In genomic region chr17:32859857-32860525, GRCh38 we compare ENCODE assay signal across 23 cellular contexts. TPM values are rescaled to one million over a fixed set of nuclear protein-coding genes. Genes with fewer than 3 reads are reported as not detected.
DNase-seq lines count a peak whose midpoint lies in the region; ATAC-seq, FAIRE-seq and TF ChIP-seq lines count a peak whose summit lies in the region.
"Had no signal": no experiment of that assay in that cellular context is flagged by ENCODE, and none has a peak within 500 bp of the region (broad histone marks: within the 10 kb centered on the region; RNA-seq: fewer than 3 reads in every experiment).

No MANE protein-coding gene starts in this region.

- no peak for DNase-seq in activated T-cell treated with anti-CD3 and anti-CD28 coated beads, Interleukin-2, amount 50 U/mL, for 4 hours
- DNase-seq in activated T-cell treated with anti-CD3 and anti-CD28 coated beads for 4 hours (no peak), bronchial epithelial cell (ENCODE audit: low read depth) (peak; percentile 50), D721Med (ENCODE audit: insufficient read length, low spot score) (no peak), ACHN (no peak)
- peak; percentile 67 for DNase-seq in natural killer cell treated with Interleukin-12 subunit alpha and Interleukin-12 subunit beta and Interleukin-15 and Interleukin-18, amount 100 ng/mL, for 72 hours (ENCODE audit: low spot score)
- DNase-seq: activated CD4-positive, alpha-beta memory T cell treated with anti-CD3 and anti-CD28 coated beads for 36 hours; GOT3; IMR-90; left colon; MG63; NCI-H1436 treated with DMSO at 0.1 percent for 48 hours; NCI-H774; SIG-M5; small intestine; stimulated activated CD4-positive, alpha-beta T cell treated with anti-CD3 and anti-CD28 coated beads, Interleukin-4, amount 100 ng/mL, for 24 hours; T-cell had no signal

- H3K36me3 Mint-ChIP-seq in activated T-cell treated with anti-CD3 and anti-CD28 coated beads, Interleukin-2, amount 50 U/mL, for 4 hours (ENCODE audit: insufficient read depth), result no peaks in the 10 kb centered on the region
- peaks cover 4% of the 10 kb centered on the region for H3K36me3 Mint-ChIP-seq in natural killer cell treated with Interleukin-12 subunit alpha and Interleukin-12 subunit beta and Interleukin-15 and Interleukin-18, amount 100 ng/mL, for 72 hours
- H3K36me3 Mint-ChIP-seq: activated CD4-positive, alpha-beta memory T cell treated with anti-CD3 and anti-CD28 coated beads for 36 hours had no signal

- H3K4me3 Mint-ChIP-seq in activated T-cell treated with anti-CD3 and anti-CD28 coated beads, Interleukin-2, amount 50 U/mL, for 4 hours, result no peak overlapping the region
- peak overlapping the region; percentile 68 for H3K4me3 Mint-ChIP-seq in natural killer cell treated with Interleukin-12 subunit alpha and Interleukin-12 subunit beta and Interleukin-15 and Interleukin-18, amount 100 ng/mL, for 72 hours
- H3K4me3 Mint-ChIP-seq: activated CD4-positive, alpha-beta memory T cell treated with anti-CD3 and anti-CD28 coated beads for 36 hours; activated T-helper 1 cell treated with anti-CD3 and anti-CD28 coated beads, Interleukin-12 subunit alpha, Interleukin-12 subunit beta, Interleukin-2, Interleukin-4 antibody, amounts not matched to agents 30 ng/mL and 10 ng/mL and 1 ng/mL, durations not matched to agents 14 hours and 24 hours and 36 hours; T-cell had no signal

- H3K27me3 Mint-ChIP-seq in activated T-cell treated with anti-CD3 and anti-CD28 coated beads, Interleukin-2, amount 50 U/mL, for 4 hours (ENCODE audit: low read depth), result peaks cover 4% of the 10 kb centered on the region
- H3K27me3 Mint-ChIP-seq in natural killer cell treated with Interleukin-12 subunit alpha and Interleukin-12 subunit beta and Interleukin-15 and Interleukin-18, amount 100 ng/mL, for 72 hours, result peaks cover 0 to 12% of the 10 kb centered on the region in 2 donors
- H3K27me3 Mint-ChIP-seq: activated CD4-positive, alpha-beta memory T cell treated with anti-CD3 and anti-CD28 coated beads for 36 hours had no signal

- H3K27me3 ChIP-seq in bronchial epithelial cell (ENCODE audit: control insufficient read depth, insufficient read depth, low read length), result no peaks in the 10 kb centered on the region
- H3K27me3 ChIP-seq: BLaER1, MG63 had no signal

- no peak for TF ChIP-seq CTCF in bronchial epithelial cell (IDR thresholded peaks at IDR 0.05; ENCODE audit: insufficient read depth, low read length, severe bottlenecking)
- TF ChIP-seq CTCF in D721Med (IDR thresholded peaks at IDR 0.05; ENCODE audit: insufficient read depth, missing control alignments), result no peak

- peak overlapping the region; percentile 68 to 77 for H3K27ac Mint-ChIP-seq in natural killer cell treated with Interleukin-12 subunit alpha and Interleukin-12 subunit beta and Interleukin-15 and Interleukin-18, amount 100 ng/mL, for 72 hours
- H3K27ac Mint-ChIP-seq: activated CD4-positive, alpha-beta memory T cell treated with anti-CD3 and anti-CD28 coated beads for 36 hours; activated T-helper 1 cell treated with anti-CD3 and anti-CD28 coated beads, Interleukin-12 subunit alpha, Interleukin-12 subunit beta, Interleukin-2, Interleukin-4 antibody, amounts not matched to agents 30 ng/mL and 10 ng/mL and 1 ng/mL, durations not matched to agents 14 hours and 24 hours and 36 hours; T-cell had no signal

- peak; percentile 80 to 81 for ATAC-seq in activated T-cell treated with anti-CD3 and anti-CD28 coated beads, Interleukin-2, amount 50 U/mL, for 4 hours
- peak; percentile 65 for ATAC-seq in HG02588 (IDR thresholded peaks at IDR 0.05; ENCODE audit: unreplicated experiment)
- peak; percentile 99 to 100 for ATAC-seq in natural killer cell treated with Interleukin-12 subunit alpha and Interleukin-12 subunit beta and Interleukin-15 and Interleukin-18, amount 100 ng/mL, for 72 hours
- no peak for ATAC-seq in HG02759 (IDR thresholded peaks at IDR 0.05; ENCODE audit: unreplicated experiment)
- ATAC-seq: A549, left colon, T-cell had no signal

- H3K9me3 Mint-ChIP-seq in activated T-cell treated with anti-CD3 and anti-CD28 coated beads, Interleukin-2, amount 50 U/mL, for 4 hours, result no peaks in the 10 kb centered on the region
- H3K9me3 Mint-ChIP-seq in natural killer cell treated with Interleukin-12 subunit alpha and Interleukin-12 subunit beta and Interleukin-15 and Interleukin-18, amount 100 ng/mL, for 72 hours, result no peaks in the 10 kb centered on the region
- H3K9me3 Mint-ChIP-seq: activated CD4-positive, alpha-beta memory T cell treated with anti-CD3 and anti-CD28 coated beads for 36 hours; activated T-helper 1 cell treated with anti-CD3 and anti-CD28 coated beads, Interleukin-12 subunit alpha, Interleukin-12 subunit beta, Interleukin-2, Interleukin-4 antibody, amounts not matched to agents 30 ng/mL and 10 ng/mL and 1 ng/mL, durations not matched to agents 14 hours and 24 hours and 36 hours; T-cell had no signal

- in situ Hi-C loops in ACHN (cut with HindIII; ENCODE audit: low pct_ligation_motif_present, low pct_unique_long_range_greater_than_20kb, low sequenced_read_pairs), result no loop called here

- FAIRE-seq in bronchial epithelial cell (lab: Jason Lieb, UNC), result peak; percentile 40
- no peak for FAIRE-seq in D721Med (lab: Jason Lieb, UNC)
- FAIRE-seq: small intestine had no signal

- no peaks in the 10 kb centered on the region for H3K4me1 Mint-ChIP-seq in activated T-cell treated with anti-CD3 and anti-CD28 coated beads, Interleukin-2, amount 50 U/mL, for 4 hours (ENCODE audit: low read depth)
- peaks cover 16 to 22% of the 10 kb centered on the region in 2 donors for H3K4me1 Mint-ChIP-seq in natural killer cell treated with Interleukin-12 subunit alpha and Interleukin-12 subunit beta and Interleukin-15 and Interleukin-18, amount 100 ng/mL, for 72 hours (ENCODE audit: low read depth in 2 of 2)
- H3K4me1 Mint-ChIP-seq: T-cell had no signal

- H3K36me3 ChIP-seq in bronchial epithelial cell (ENCODE audit: control insufficient read depth, insufficient read depth, low read length), result no peaks in the 10 kb centered on the region
- H3K36me3 ChIP-seq: BLaER1, MG63, neutrophil had no signal

- H3K4me3 ChIP-seq in bronchial epithelial cell (ENCODE audit: low read depth, low read length), result no peak overlapping the region
- H3K4me3 ChIP-seq: A549, BLaER1, MG63 had no signal

RNA-seq across cellular contexts. Expression of gene MYO1D, which starts 16.9 kb away (rescaled TPM):
- 10 to 100 TPM in 2 of 3 donors, 1 to 10 TPM in 1; 8.5 to 14.6 (median 10.6) TPM for total RNA-seq in activated T-cell treated with anti-CD3 and anti-CD28 coated beads, Interleukin-2, amount 50 U/mL, for 4 hours
- total RNA-seq in bronchial epithelial cell, result 35.8 and 42.9 TPM in 2 replicates
- 10 to 100 TPM; 25.7 to 25.8 TPM for total RNA-seq in natural killer cell treated with Interleukin-12 subunit alpha and Interleukin-12 subunit beta and Interleukin-15 and Interleukin-18, amount 100 ng/mL, for 72 hours

Comparison
In these comparisons a context has a peak if more than half of its experiments do, and no peak if none do; other contexts are left out.
1. DNase-seq: peak in bronchial epithelial cell (single experiment) and natural killer cell treated with Interleukin-12 subunit alpha and Interleukin-12 subunit beta and Interleukin-15 and Interleukin-18, amount 100 ng/mL, for 72 hours (single experiment); none in activated T-cell treated with anti-CD3 and anti-CD28 coated beads, Interleukin-2, amount 50 U/mL, for 4 hours (single experiment), activated T-cell treated with anti-CD3 and anti-CD28 coated beads for 4 hours (single experiment), D721Med (single experiment) and ACHN (single experiment).